2 cellular contexts compared by ENCODE assay signal in the genomic region with DNA sequence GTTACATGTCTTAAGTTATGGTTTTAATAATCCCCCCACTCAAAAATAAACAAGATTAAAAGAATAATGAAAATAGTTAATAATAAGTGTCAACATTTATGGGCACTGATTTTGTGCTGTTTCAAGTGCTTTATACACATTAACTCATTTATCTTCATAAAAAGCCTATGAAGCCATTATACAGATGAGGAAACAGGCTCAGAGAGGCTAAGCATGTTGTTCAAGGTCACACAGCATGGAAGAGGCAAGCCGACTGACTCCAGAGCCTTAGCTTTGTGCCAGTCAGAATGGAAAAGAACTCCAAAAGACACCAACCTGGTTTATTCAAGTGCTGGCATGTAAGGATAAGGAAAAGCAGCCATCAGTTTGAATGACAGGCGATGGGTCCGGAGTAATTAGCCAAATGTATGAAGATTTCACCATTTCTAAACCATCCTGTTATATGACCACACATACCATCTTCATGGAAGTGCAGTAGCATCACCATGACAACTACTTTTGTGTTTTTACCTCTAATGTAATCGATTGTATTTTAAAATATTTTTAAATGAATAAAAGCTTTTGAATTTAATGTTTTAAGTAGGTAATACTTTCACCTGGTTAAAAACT.
TF ChIP-seq lines count a peak whose summit lies in the region.

No MANE protein-coding gene starts in this region.

TF ChIP-seq in GM12891, 5 proteins besides CTCF, POLR2A, EP300 and RAD21:
- TF ChIP-seq POLR2AphosphoS5 (IDR thresholded peaks at IDR 0.05; ENCODE audit: low read depth, low read length) (no peak), TAF1 (IDR thresholded peaks at IDR 0.05; ENCODE audit: low read depth, low read length) (no peak), PAX5 (IDR thresholded peaks at IDR 0.05; ENCODE audit: insufficient read depth, low read length, severe bottlenecking) (no peak), POU2F2 (IDR thresholded peaks at IDR 0.05; ENCODE audit: low read depth, low read length) (no peak), SPI1 (IDR thresholded peaks at IDR 0.05; ENCODE audit: low read depth, low read length) (no peak)

TF ChIP-seq in H1, 55 proteins besides CTCF, POLR2A, EP300 and RAD21:
- TF ChIP-seq KDM1A (IDR thresholded peaks at IDR 0.05; ENCODE audit: borderline replicate concordance, low read length) (peak; percentile 73; the same call in 1 of the 2 replicates), HDAC2 (IDR thresholded peaks at IDR 0.05; ENCODE audit: borderline replicate concordance in 1 of 2, low read depth in 2 of 2, low read length in 2 of 2) (peak in 1 of 2 experiments; percentile 35; a peak in 1 of 4 replicates), CBX8 (IDR thresholded peaks at IDR 0.05; ENCODE audit: borderline replicate concordance, low read depth, low read length) (no peak)
